Comparison of ENCODE assay signal across 16 cellular contexts in the genomic region with DNA sequence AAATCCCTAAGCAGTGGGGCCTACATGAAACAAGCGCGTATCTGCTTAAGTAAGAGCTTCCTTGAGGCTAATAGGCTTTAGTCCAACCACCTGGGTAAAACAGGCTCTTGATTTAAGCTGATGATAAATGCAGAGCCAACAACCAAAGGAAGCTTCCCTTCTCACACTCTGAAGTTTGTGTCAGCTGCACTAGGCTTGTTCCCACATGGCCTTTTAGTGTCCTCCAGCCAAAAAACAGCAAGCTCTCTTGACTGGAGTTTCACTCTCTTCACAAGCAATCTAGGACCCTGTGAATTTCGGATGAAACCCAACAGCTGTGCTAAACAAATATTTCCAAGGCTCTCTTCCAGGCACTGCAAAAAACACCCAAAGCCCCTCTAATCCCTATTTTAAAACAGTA.
DNase-seq lines count a peak whose midpoint lies in the region; ATAC-seq, FAIRE-seq and TF ChIP-seq lines count a peak whose summit lies in the region.
"Had no signal": no experiment of that assay in that cellular context is flagged by ENCODE, and none has a peak within 500 bp of the region (broad histone marks: within the 10 kb centered on the region; RNA-seq: fewer than 3 reads in every experiment).

No MANE protein-coding gene starts in this region.

- in situ Hi-C loops in brain microvascular endothelial cell (cut with HindIII; ENCODE audit: low pct_ligation_motif_present, low sequenced_read_pairs), result no loop called here

- no peaks in the 10 kb centered on the region for H3K27me3 ChIP-seq in brain microvascular endothelial cell (replicated peaks)
- H3K27me3 ChIP-seq: Peyer's patch had no signal

- no peaks in the 10 kb centered on the region for H3K36me3 ChIP-seq in brain microvascular endothelial cell (replicated peaks)
- H3K36me3 ChIP-seq: Peyer's patch had no signal

- peak; percentile 83 for FAIRE-seq in D721Med (lab: Jason Lieb, UNC)
- FAIRE-seq: A549 had no signal

- ATAC-seq in GM21737 (IDR thresholded peaks at IDR 0.05; ENCODE audit: unreplicated experiment), result no peak
- ATAC-seq: A549 had no signal

- DNase-seq in D721Med (ENCODE audit: insufficient read length, low spot score) (peak; percentile 37), NCI-H82 (lab: John Stamatoyannopoulos, UW) (peak; percentile 92), fibroblast of villous mesenchyme (ENCODE audit: low read depth) (peak; percentile 23), mucosa of gallbladder (ENCODE audit: low spot score) (peak; percentile 10), NCI-H2029 (lab: John Stamatoyannopoulos, UW) (no peak), brain microvascular endothelial cell (no peak), nucleus accumbens (lab: John Stamatoyannopoulos, UW) (no peak)
- DNase-seq: DMS79, H7, NCI-H1105 treated with DMSO at 0.1 percent for 48 hours, NCI-H2081, NCI-H2171 treated with DMSO at 0.1 percent for 48 hours, Peyer's patch had no signal

- no peak overlapping the region for H3K27ac ChIP-seq in brain microvascular endothelial cell
- H3K27ac ChIP-seq: A549, Peyer's patch, SK-N-MC had no signal

- H3K4me3 ChIP-seq in fibroblast of villous mesenchyme (ENCODE audit: low read depth, low read length) (no peak overlapping the region), brain microvascular endothelial cell (ENCODE audit: low read depth, low read length) (no peak overlapping the region)
- H3K4me3 ChIP-seq: A549, Peyer's patch, SK-N-MC had no signal

- no peak for TF ChIP-seq CTCF in D721Med (IDR thresholded peaks at IDR 0.05; ENCODE audit: insufficient read depth, missing control alignments)
- no peak for TF ChIP-seq CTCF in fibroblast of villous mesenchyme (IDR thresholded peaks at IDR 0.05; ENCODE audit: insufficient read depth, low read depth, low read length)
- TF ChIP-seq CTCF in brain microvascular endothelial cell (IDR thresholded peaks at IDR 0.05; ENCODE audit: low read depth, low read length, missing control alignments), result no peak

Comparison
In these comparisons a context has a peak if more than half of its experiments do, and no peak if none do; other contexts are left out.
1. DNase-seq: peak in D721Med (single experiment), NCI-H82 (single experiment), fibroblast of villous mesenchyme (single experiment) and mucosa of gallbladder (single experiment); none in NCI-H2029 (single experiment), brain microvascular endothelial cell (single experiment) and nucleus accumbens (0 of 56).